ENCODE assay signal across 1 cellular context in the genomic region with DNA sequence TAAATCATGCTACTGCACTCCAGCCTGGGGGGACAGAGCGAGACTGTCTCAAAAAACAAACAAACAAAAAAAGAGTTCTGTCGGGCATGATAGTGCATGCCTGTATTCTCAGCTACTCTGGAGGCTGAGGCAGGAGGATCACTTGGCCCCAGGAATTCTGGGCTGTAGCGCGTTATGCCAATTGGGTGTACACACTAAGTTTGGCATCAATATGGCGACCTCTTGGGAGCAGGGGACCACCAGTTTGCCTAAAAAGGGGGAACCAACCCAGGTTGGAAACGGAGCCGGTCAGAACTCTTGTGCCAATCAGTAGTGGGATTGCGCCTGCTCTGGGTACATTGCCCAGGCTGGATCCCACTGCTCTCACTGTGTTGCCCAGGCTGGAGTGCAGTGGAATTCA.
TF ChIP-seq lines count a peak whose summit lies in the region.

No MANE protein-coding gene starts in this region.

TF ChIP-seq in IMR-90, 13 proteins besides CTCF, POLR2A, EP300 and RAD21:
- no peak for TF ChIP-seq MXI1 (IDR thresholded peaks at IDR 0.05; ENCODE audit: borderline replicate concordance, low read depth, low read length)
- TF ChIP-seq, protein P1, sequence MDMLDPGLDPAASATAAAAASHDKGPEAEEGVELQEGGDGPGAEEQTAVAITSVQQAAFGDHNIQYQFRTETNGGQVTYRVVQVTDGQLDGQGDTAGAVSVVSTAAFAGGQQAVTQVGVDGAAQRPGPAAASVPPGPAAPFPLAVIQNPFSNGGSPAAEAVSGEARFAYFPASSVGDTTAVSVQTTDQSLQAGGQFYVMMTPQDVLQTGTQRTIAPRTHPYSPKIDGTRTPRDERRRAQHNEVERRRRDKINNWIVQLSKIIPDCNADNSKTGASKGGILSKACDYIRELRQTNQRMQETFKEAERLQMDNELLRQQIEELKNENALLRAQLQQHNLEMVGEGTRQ (IDR thresholded peaks at IDR 0.05; ENCODE audit: low read depth, low read length): no peak
